1 cellular context compared by ENCODE assay signal in genomic region chr21:37878946-37879660, GRCh38.
TF ChIP-seq lines count a peak whose summit lies in the region.

No MANE protein-coding gene starts in this region.

TF ChIP-seq in WTC11, 78 proteins besides CTCF, POLR2A, EP300 and RAD21 (continued from another document):
- TF ChIP-seq ZBTB43 (CRISPR knock-in tag; IDR thresholded peaks at IDR 0.05), result no peak
